Comparison of ENCODE assay signal across 17 cellular contexts in the genomic region with DNA sequence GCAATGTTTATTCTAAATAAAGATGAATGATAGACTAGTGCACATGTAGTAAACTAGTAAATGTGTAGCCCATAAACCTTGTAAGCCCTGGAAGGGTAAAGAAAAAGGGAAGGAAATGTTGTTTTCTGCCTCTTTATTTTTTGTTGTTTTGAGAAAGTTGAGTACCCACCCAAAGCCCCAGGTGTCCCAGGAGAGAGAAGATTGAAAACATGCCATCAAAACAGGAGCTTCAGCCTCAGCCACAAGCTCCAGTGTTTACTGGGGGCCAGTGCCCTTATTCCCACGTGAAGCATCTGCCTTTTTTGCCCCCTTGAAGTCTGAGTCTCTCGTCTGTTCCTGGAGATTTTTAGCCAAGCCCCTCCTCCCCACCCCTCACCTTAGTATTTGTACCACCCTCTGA.
A peak's percentile ranks its signal among the peaks of the same experiment; 100 is the strongest.
DNase-seq lines count a peak whose midpoint lies in the region; ATAC-seq lines count a peak whose summit lies in the region.
"Had no signal": no experiment of that assay in that cellular context is flagged by ENCODE, and none has a peak within 500 bp of the region (broad histone marks: within the 10 kb centered on the region; RNA-seq: fewer than 3 reads in every experiment).

No MANE protein-coding gene starts in this region.

- no peak for DNase-seq in activated CD4-positive, alpha-beta T cell treated with anti-CD3 and anti-CD28 coated beads for 36 hours
- no peak for DNase-seq in activated CD4-positive, alpha-beta T cell treated with anti-CD3 and anti-CD28 coated beads for 48 hours
- DNase-seq in CD4-positive, alpha-beta memory T cell, result no peak
- DNase-seq in naive thymus-derived CD8-positive, alpha-beta T cell, result no peak
- no peak for DNase-seq in NCI-H774 (lab: John Stamatoyannopoulos, UW)
- DNase-seq in CD1c-positive myeloid dendritic cell (ENCODE audit: extremely low spot score), result no peak
- DNase-seq in stimulated activated CD4-positive, alpha-beta T cell treated with anti-CD3 and anti-CD28 coated beads, Interleukin-4, amount 100 ng/mL, for 1 hour, result no peak
- DNase-seq: C1 segment of cervical spinal cord, DND-41, GDM1, MV-4-11, NCI-H1436 treated with DMSO at 0.1 percent for 48 hours, NCI-H2081 treated with DMSO at 0.1 percent for 48 hours, NCI-H526 had no signal

- no peaks in the 10 kb centered on the region for H3K9me3 Mint-ChIP-seq in activated CD4-positive, alpha-beta T cell treated with anti-CD3 and anti-CD28 coated beads for 36 hours (ENCODE audit: low read depth)
- no peaks in the 10 kb centered on the region for H3K9me3 Mint-ChIP-seq in CD4-positive, alpha-beta memory T cell
- H3K9me3 Mint-ChIP-seq in activated naive CD8-positive, alpha-beta T cell (ENCODE audit: low read depth), result no peaks in the 10 kb centered on the region
- H3K9me3 Mint-ChIP-seq in naive thymus-derived CD8-positive, alpha-beta T cell, result no peaks in the 10 kb centered on the region

- H3K4me3 ChIP-seq in CD4-positive, alpha-beta memory T cell (ENCODE audit: low read length in 2 of 2), result no peak overlapping the region
- H3K4me3 ChIP-seq: HAP-1 had no signal

- no peaks in the 10 kb centered on the region for H3K27me3 Mint-ChIP-seq in activated CD4-positive, alpha-beta T cell treated with anti-CD3 and anti-CD28 coated beads for 36 hours
- H3K27me3 Mint-ChIP-seq in CD4-positive, alpha-beta memory T cell, result no peaks in the 10 kb centered on the region
- no peaks in the 10 kb centered on the region for H3K27me3 Mint-ChIP-seq in activated naive CD8-positive, alpha-beta T cell
- H3K27me3 Mint-ChIP-seq in naive thymus-derived CD8-positive, alpha-beta T cell, result no peaks in the 10 kb centered on the region

- no peaks in the 10 kb centered on the region for H3K27me3 ChIP-seq in CD4-positive, alpha-beta memory T cell (ENCODE audit: insufficient read depth, low read length)

- H3K4me1 Mint-ChIP-seq in activated CD4-positive, alpha-beta T cell treated with anti-CD3 and anti-CD28 coated beads for 36 hours, result peaks cover 78% of the 10 kb centered on the region
- peaks cover 66 to 87% (median 77%) of the 10 kb centered on the region in 4 donors for H3K4me1 Mint-ChIP-seq in CD4-positive, alpha-beta memory T cell
- peaks cover 88% of the 10 kb centered on the region for H3K4me1 Mint-ChIP-seq in activated naive CD8-positive, alpha-beta T cell (ENCODE audit: low read depth)
- peaks cover 51 to 92% (median 86%) of the 10 kb centered on the region in 4 donors for H3K4me1 Mint-ChIP-seq in naive thymus-derived CD8-positive, alpha-beta T cell

- CTCF ChIA-PET in activated CD4-positive, alpha-beta T cell treated with anti-CD3 and anti-CD28 coated beads for 36 hours (lab: Charles Lee), result no interaction called here
- CTCF ChIA-PET in CD4-positive, alpha-beta memory T cell (lab: Charles Lee; ENCODE audit: partially characterized antibody), result interaction anchor here (0.6 to 2.8 kb wide), 2 partner anchors 31 to 53 kb away, joined by 3 to 13 read pairs; no protein-coding TSS in a partner anchor

- no peak for ATAC-seq in activated CD4-positive, alpha-beta T cell treated with anti-CD3 and anti-CD28 coated beads for 36 hours
- no peak for ATAC-seq in naive thymus-derived CD8-positive, alpha-beta T cell

- intact Hi-C loops in activated CD4-positive, alpha-beta T cell treated with anti-CD3 and anti-CD28 coated beads for 36 hours (cut with DNase I, micrococcal nuclease), result loop anchor here in 1 of 2 experiments (5.0 kb wide), 1 partner anchor 710 kb away; no protein-coding TSS in a partner anchor
- intact Hi-C loops in CD4-positive, alpha-beta memory T cell (cut with micrococcal nuclease), result no loop called here

- H3K4me3 Mint-ChIP-seq in activated CD4-positive, alpha-beta T cell treated with anti-CD3 and anti-CD28 coated beads for 36 hours, result no peak overlapping the region
- H3K4me3 Mint-ChIP-seq in CD4-positive, alpha-beta memory T cell, result peak overlapping the region in 6 of 8 donors; percentile 13 to 43 (median 30)
- H3K4me3 Mint-ChIP-seq in activated naive CD8-positive, alpha-beta T cell, result peak overlapping the region; percentile 27
- H3K4me3 Mint-ChIP-seq in naive thymus-derived CD8-positive, alpha-beta T cell, result peak overlapping the region in 9 of 10 donors; percentile 32 to 65 (median 51)

- H3K27ac Mint-ChIP-seq in activated CD4-positive, alpha-beta T cell treated with anti-CD3 and anti-CD28 coated beads for 36 hours, result peak overlapping the region; percentile 2
- peak overlapping the region in 6 of 7 donors; percentile 6 to 76 (median 53) for H3K27ac Mint-ChIP-seq in CD4-positive, alpha-beta memory T cell
- peak overlapping the region; percentile 86 for H3K27ac Mint-ChIP-seq in activated naive CD8-positive, alpha-beta T cell
- peak overlapping the region; percentile 58 to 94 (median 74) for H3K27ac Mint-ChIP-seq in naive thymus-derived CD8-positive, alpha-beta T cell

- H3K4me1 ChIP-seq in CD4-positive, alpha-beta memory T cell (ENCODE audit: insufficient read depth, low read length), result peaks cover 76% of the 10 kb centered on the region
- H3K4me1 ChIP-seq: HAP-1 had no signal

- H3K9me3 ChIP-seq in CD4-positive, alpha-beta memory T cell (ENCODE audit: control insufficient read depth in 1 of 2, low read length in 2 of 2), result no peaks in the 10 kb centered on the region
- H3K9me3 ChIP-seq: HAP-1 had no signal

- no peak overlapping the region for H3K27ac ChIP-seq in CD4-positive, alpha-beta memory T cell (ENCODE audit: low read depth, low read length)
- H3K27ac ChIP-seq: 22Rv1 had no signal

- H3K36me3 ChIP-seq in CD4-positive, alpha-beta memory T cell (ENCODE audit: insufficient read depth, low read length), result no peaks in the 10 kb centered on the region
- H3K36me3 ChIP-seq: HAP-1 had no signal

- peaks cover 6% of the 10 kb centered on the region for H3K36me3 Mint-ChIP-seq in activated CD4-positive, alpha-beta T cell treated with anti-CD3 and anti-CD28 coated beads for 36 hours (ENCODE audit: low read depth)
- peaks cover 0 to 11% of the 10 kb centered on the region in 2 donors for H3K36me3 Mint-ChIP-seq in CD4-positive, alpha-beta memory T cell
- H3K36me3 Mint-ChIP-seq in activated naive CD8-positive, alpha-beta T cell, result peaks cover 3% of the 10 kb centered on the region
- no peaks in the 10 kb centered on the region for H3K36me3 Mint-ChIP-seq in naive thymus-derived CD8-positive, alpha-beta T cell

- POLR2A ChIA-PET in activated CD4-positive, alpha-beta T cell treated with anti-CD3 and anti-CD28 coated beads for 36 hours (lab: Charles Lee), result interaction anchor here (0.6 kb wide), 1 partner anchor 38 kb away, joined by 4 read pairs; no protein-coding TSS in a partner anchor
- POLR2A ChIA-PET in CD4-positive, alpha-beta memory T cell (lab: Charles Lee; ENCODE audit: partially characterized antibody), result interaction anchor here (1.1 kb wide), 1 partner anchor 88 kb away, joined by 3 read pairs; no protein-coding TSS in a partner anchor
- POLR2A ChIA-PET in naive thymus-derived CD8-positive, alpha-beta T cell (lab: Charles Lee), result interaction anchor here (0.8 to 1.2 kb wide), 3 partner anchors 53 to 80 kb away, joined by 3 to 4 read pairs (median 4); no protein-coding TSS in a partner anchor

Comparison
In these comparisons a context has a peak if more than half of its experiments do, and no peak if none do; other contexts are left out.
1. H3K27ac Mint-ChIP-seq: peak in every context shown above with its lines; median percentile 86 in activated naive CD8-positive, alpha-beta T cell; 74 in naive thymus-derived CD8-positive, alpha-beta T cell; 53 in CD4-positive, alpha-beta memory T cell; 2 in activated CD4-positive, alpha-beta T cell treated with anti-CD3 and anti-CD28 coated beads for 36 hours.